In genomic region chrX:43510194-43510593, GRCh38 we compare ENCODE assay signal across 8 cellular contexts.
"Had no signal": no experiment of that assay in that cellular context is flagged by ENCODE, and none has a peak within 500 bp of the region (broad histone marks: within the 10 kb centered on the region; RNA-seq: fewer than 3 reads in every experiment).

No MANE protein-coding gene starts in this region.

- ATAC-seq: GM12878 had no signal

- DNase-seq: GDM1, GF-D8 had no signal

- FAIRE-seq: G401.6, GM12878, GM12891, GM12892, GM18507, GM19239 had no signal

- H3K4me3 ChIP-seq: GM12878 had no signal
